ENCODE assay signal across 24 cellular contexts in genomic region chr6:3814539-3814938, GRCh38. TPM values are rescaled to one million over a fixed set of nuclear protein-coding genes. Genes with fewer than 3 reads are reported as not detected.
DNase-seq lines count a peak whose midpoint lies in the region; ATAC-seq, FAIRE-seq and TF ChIP-seq lines count a peak whose summit lies in the region.
"Had no signal": no experiment of that assay in that cellular context is flagged by ENCODE, and none has a peak within 500 bp of the region (broad histone marks: within the 10 kb centered on the region; RNA-seq: fewer than 3 reads in every experiment).

No MANE protein-coding gene starts in this region.

- no peak for TF ChIP-seq POLR2A in IMR-90 (IDR thresholded peaks at IDR 0.05; ENCODE audit: low read depth, low read length)
- no peak for TF ChIP-seq POLR2A in K562 (conservative IDR thresholded peaks at IDR 0.05)

- H3K36me3 ChIP-seq in IMR-90 (ENCODE audit: control insufficient read depth, insufficient read depth, low read length) (no peaks in the 10 kb centered on the region), K562 (ENCODE audit: control insufficient read depth, insufficient read depth, low read length) (no peaks in the 10 kb centered on the region)
- no peaks in the 10 kb centered on the region for H3K36me3 ChIP-seq in naive thymus-derived CD4-positive, alpha-beta T cell (ENCODE audit: control insufficient read depth in 2 of 3, insufficient read depth in 3 of 3, low read length in 3 of 3)
- H3K36me3 ChIP-seq: BE2C, BLaER1 had no signal

- peaks cover 0 to 3% of the 10 kb centered on the region in 2 experiments; a peak in 1 of 4 replicates for H3K79me1 ChIP-seq in IMR-90 (ENCODE audit: low read depth in 1 of 2, low read length in 2 of 2)

- WGBS in IMR-90 (ENCODE audit: extremely low coverage in 2 of 2, insufficient read length in 1 of 2), 2 experiments = 95% methylated on average over 2 of the region's 2 CpGs; no CpG with 5 or more reads in 1 of the 2 experiments
- WGBS in K562 (ENCODE audit: insufficient coverage, low coverage, missing lambda C conversion rate) = 3% methylated on average over 2 of the region's 2 CpGs

- H4K5ac ChIP-seq in IMR-90 (ENCODE audit: low read depth, low read length) = no peak overlapping the region

- BruUV-seq in IMR-90 (replicated peaks; lab: Mats Ljungman, UMichigan) (no TSS peak), K562 (replicated peaks; lab: Mats Ljungman, UMichigan) (no TSS peak)

- H3K18ac ChIP-seq in IMR-90 (ENCODE audit: low read depth, low read length) = no peak overlapping the region

- H3K27me3 Mint-ChIP-seq in endothelial cell (ENCODE audit: unreplicated experiment) (peaks cover 1% of the 10 kb centered on the region), mesothelial cell of epicardium (ENCODE audit: low read depth) (no peaks in the 10 kb centered on the region)
- peaks cover 0 to 18% (median 4%) of the 10 kb centered on the region in 5 donors for H3K27me3 Mint-ChIP-seq in naive thymus-derived CD4-positive, alpha-beta T cell
- H3K27me3 Mint-ChIP-seq: CD4-positive, alpha-beta memory T cell had no signal

- H3K4me2 ChIP-seq in IMR-90 (ENCODE audit: low read depth, low read length) (no peak overlapping the region), K562 (ENCODE audit: insufficient read depth, low read length) (no peak overlapping the region)

- H3K36me3 Mint-ChIP-seq in endothelial cell (ENCODE audit: low read depth, unreplicated experiment) (no peaks in the 10 kb centered on the region), mesothelial cell of epicardium (no peaks in the 10 kb centered on the region)
- no peaks in the 10 kb centered on the region for H3K36me3 Mint-ChIP-seq in naive thymus-derived CD4-positive, alpha-beta T cell
- H3K36me3 Mint-ChIP-seq: CD14-positive monocyte; CD4-positive, alpha-beta memory T cell; CD4-positive, CD25-positive, alpha-beta regulatory T cell; CD8-positive, alpha-beta memory T cell had no signal

- H3K4me3 Mint-ChIP-seq in endothelial cell (ENCODE audit: unreplicated experiment) (no peak overlapping the region), mesothelial cell of epicardium (no peak overlapping the region)
- no peak overlapping the region for H3K4me3 Mint-ChIP-seq in naive thymus-derived CD4-positive, alpha-beta T cell
- H3K4me3 Mint-ChIP-seq: CD4-positive, alpha-beta memory T cell; CD4-positive, CD25-positive, alpha-beta regulatory T cell; CD8-positive, alpha-beta memory T cell had no signal

- no peak overlapping the region for H2BK5ac ChIP-seq in IMR-90 (ENCODE audit: low read depth, low read length, poor library complexity, severe bottlenecking)

- in situ Hi-C loops in IMR-90 (cut with MboI; ENCODE audit: low sequenced_read_pairs) = no loop called here
- in situ Hi-C loops in K562 (cut with MboI) = no loop called here

- FAIRE-seq in K562 (lab: Jason Lieb, UNC) (no peak), HTR-8/SVneo (lab: Jason Lieb, UNC) (no peak)
- FAIRE-seq: A204.1, G401.6, GM12878, GM12892, GM18507 had no signal

- no peak overlapping the region for H2AK9ac ChIP-seq in IMR-90 (replicated peaks; ENCODE audit: low read depth, low read length, poor library complexity)

- H4K20me1 ChIP-seq in IMR-90 (ENCODE audit: insufficient read depth, low read length) = no peaks in the 10 kb centered on the region
- H4K20me1 ChIP-seq in K562 (replicated peaks; ENCODE audit: control insufficient read depth, insufficient read depth, low read length) = no peaks in the 10 kb centered on the region; the same call in 1 of the 2 replicates
- H4K20me1 ChIP-seq: BLaER1 had no signal

- no peak for DNase-seq in IMR-90
- no peak for DNase-seq in K562 (ENCODE audit: extremely low read depth in 1 of 4, low spot score in 3 of 4)
- DNase-seq in endothelial cell (ENCODE audit: low spot score) = no peak
- no peak for DNase-seq in mesothelial cell of epicardium (ENCODE audit: low spot score in 2 of 2, unreplicated experiment in 2 of 2)
- no peak for DNase-seq in HTR-8/SVneo (ENCODE audit: insufficient read length, low spot score)
- DNase-seq in iPS-NIHi7 (ENCODE audit: extremely low spot score) = no peak
- no peak for DNase-seq in naive thymus-derived CD4-positive, alpha-beta T cell
- no peak for DNase-seq in DMS 273 treated with DMSO at 0.1 percent for 48 hours (lab: John Stamatoyannopoulos, UW)
- DNase-seq: 8988T; ACHN; BE2C; C1 segment of cervical spinal cord; CD4-positive, alpha-beta memory T cell; CD4-positive, CD25-positive, alpha-beta regulatory T cell; CD8-positive, alpha-beta memory T cell; COR-L47; DMS79 treated with DMSO at 0.1 percent for 48 hours had no signal

- TF ChIP-seq CTCF in IMR-90 (conservative IDR thresholded peaks at IDR 0.05; ENCODE audit: low read depth, low read length) (no peak), K562 (IDR thresholded peaks at IDR 0.05 in 2 of 3, conservative IDR thresholded peaks at IDR 0.05 in 1 of 3; ENCODE audit: insufficient read depth in 2 of 3, low read depth in 1 of 3, low read length in 3 of 3) (no peak), endothelial cell (IDR thresholded peaks at IDR 0.05; ENCODE audit: unreplicated experiment) (no peak), mesothelial cell of epicardium (IDR thresholded peaks at IDR 0.05; ENCODE audit: unreplicated experiment) (no peak)

- TF ChIP-seq EP300 in K562 (IDR thresholded peaks at IDR 0.05; ENCODE audit: low read length) = no peak

- ATAC-seq in IMR-90 (ENCODE audit: low read depth) = no peak
- ATAC-seq in K562 = no peak
- ATAC-seq in naive thymus-derived CD4-positive, alpha-beta T cell = no peak
- ATAC-seq: GM12878 had no signal

- POLR2A ChIA-PET in IMR-90 (lab: Charles Lee; ENCODE audit: unreplicated experiment) = interaction anchor here (0.9 kb wide), 1 partner anchor 11 kb away, joined by 3 read pairs; no protein-coding TSS in a partner anchor
- POLR2A ChIA-PET in K562 (lab: Yijun Ruan, JAX) = no interaction called here
- POLR2A ChIA-PET in naive thymus-derived CD4-positive, alpha-beta T cell (lab: Charles Lee) = no interaction called here

- no peak overlapping the region for H3K23ac ChIP-seq in IMR-90 (ENCODE audit: low read depth, low read length)

- no peak overlapping the region for H3K9ac ChIP-seq in IMR-90 (ENCODE audit: low read depth, low read length)
- no peak overlapping the region for H3K9ac ChIP-seq in K562 (ENCODE audit: insufficient read depth in 1 of 2, low read depth in 2 of 2, low read length in 2 of 2)
- H3K9ac ChIP-seq: BLaER1 had no signal

- intact Hi-C loops in IMR-90 (cut with micrococcal nuclease) = no loop called here
- intact Hi-C loops in K562 (cut with micrococcal nuclease) = no loop called here
- intact Hi-C loops in naive thymus-derived CD4-positive, alpha-beta T cell (cut with micrococcal nuclease) = no loop called here

- no peak overlapping the region for H2BK15ac ChIP-seq in IMR-90 (ENCODE audit: low read depth, low read length)

- no peaks in the 10 kb centered on the region for H3K27me3 ChIP-seq in IMR-90 (ENCODE audit: control insufficient read depth, insufficient read depth, low read length)
- peaks cover 19 to 56% of the 10 kb centered on the region in 2 experiments for H3K27me3 ChIP-seq in K562 (ENCODE audit: control insufficient read depth in 2 of 2, insufficient read depth in 2 of 2, low read length in 2 of 2)
- no peaks in the 10 kb centered on the region for H3K27me3 ChIP-seq in naive thymus-derived CD4-positive, alpha-beta T cell (ENCODE audit: control insufficient read depth in 2 of 2, insufficient read depth in 2 of 2, low read length in 2 of 2)
- H3K27me3 ChIP-seq: BE2C, BLaER1 had no signal

- CTCF ChIA-PET in IMR-90 (lab: Yijun Ruan, JAX) (interaction anchor here (1.0 kb wide), 1 partner anchor 67 kb away, joined by 3 read pairs; no protein-coding TSS in a partner anchor), K562 (lab: Yijun Ruan, JAX; ENCODE audit: low intra/inter-chr PET ratio) (no interaction called here)
- CTCF ChIA-PET in naive thymus-derived CD4-positive, alpha-beta T cell (lab: Charles Lee) = no interaction called here

- no peak overlapping the region for H2AFZ ChIP-seq in IMR-90 (replicated peaks; ENCODE audit: low read length, poor library complexity)
- H2AFZ ChIP-seq in K562 (ENCODE audit: low read depth, low read length) = no peak overlapping the region

- H2BK20ac ChIP-seq in IMR-90 (ENCODE audit: low read depth, low read length) = no peak overlapping the region

- no peak overlapping the region for H4K91ac ChIP-seq in IMR-90 (ENCODE audit: insufficient read depth, low read depth, low read length)

- H3K27ac Mint-ChIP-seq in endothelial cell (ENCODE audit: unreplicated experiment) (peak overlapping the region; percentile 70), mesothelial cell of epicardium (peak overlapping the region; percentile 28)
- no peak overlapping the region for H3K27ac Mint-ChIP-seq in naive thymus-derived CD4-positive, alpha-beta T cell
- H3K27ac Mint-ChIP-seq: CD4-positive, alpha-beta memory T cell had no signal

- H3K4me1 ChIP-seq in IMR-90 (ENCODE audit: control insufficient read depth, insufficient read depth, low read length) (peaks cover 7% of the 10 kb centered on the region), K562 (replicated peaks in 1 of 2; ENCODE audit: control insufficient read depth in 2 of 2, insufficient read depth in 2 of 2, low read length in 2 of 2) (peaks cover 4 to 10% of the 10 kb centered on the region in 2 experiments; a peak in 2 of 5 replicates)
- H3K4me1 ChIP-seq in naive thymus-derived CD4-positive, alpha-beta T cell (ENCODE audit: control insufficient read depth in 2 of 2, insufficient read depth in 2 of 2, low read length in 2 of 2) = no peaks in the 10 kb centered on the region
- H3K4me1 ChIP-seq: BE2C had no signal

- H3K27ac ChIP-seq in IMR-90 (ENCODE audit: insufficient read depth, low read length) (no peak overlapping the region), K562 (ENCODE audit: extremely low read depth, low read depth, low read length) (no peak overlapping the region)
- no peak overlapping the region for H3K27ac ChIP-seq in naive thymus-derived CD4-positive, alpha-beta T cell (ENCODE audit: low read depth, low read length)
- H3K27ac ChIP-seq: BLaER1 had no signal

- H3K4ac ChIP-seq in IMR-90 (ENCODE audit: low read depth, low read length) = no peak overlapping the region

- no peaks in the 10 kb centered on the region for H3K79me2 ChIP-seq in K562 (ENCODE audit: control insufficient read depth, insufficient read depth, low read length)

- no peak for TF ChIP-seq RAD21 in IMR-90 (IDR thresholded peaks at IDR 0.05; ENCODE audit: low read length)
- no peak for TF ChIP-seq RAD21 in K562 (CRISPR knock-in tag; conservative IDR thresholded peaks at IDR 0.05 in 1 of 2, IDR thresholded peaks at IDR 0.05 in 1 of 2)

- no peak overlapping the region for H3K56ac ChIP-seq in IMR-90 (ENCODE audit: extremely low read depth, insufficient read depth, low read length)

- no peaks in the 10 kb centered on the region for H3K9me3 ChIP-seq in IMR-90 (ENCODE audit: control insufficient read depth, insufficient read depth, low read length)
- no peaks in the 10 kb centered on the region for H3K9me3 ChIP-seq in K562 (replicated peaks; ENCODE audit: control insufficient read depth, insufficient read depth, low read depth, low read length)
- no peaks in the 10 kb centered on the region for H3K9me3 ChIP-seq in naive thymus-derived CD4-positive, alpha-beta T cell (ENCODE audit: control insufficient read depth in 2 of 3, low read length in 3 of 3)
- H3K9me3 ChIP-seq: BE2C, BLaER1 had no signal

- H3K4me1 Mint-ChIP-seq in endothelial cell (ENCODE audit: unreplicated experiment) (peaks cover 34% of the 10 kb centered on the region), mesothelial cell of epicardium (peaks cover 20% of the 10 kb centered on the region)
- H3K4me1 Mint-ChIP-seq in naive thymus-derived CD4-positive, alpha-beta T cell = peaks cover 0 to 4% (median 0%) of the 10 kb centered on the region in 7 donors
- H3K4me1 Mint-ChIP-seq: CD4-positive, alpha-beta memory T cell; CD8-positive, alpha-beta memory T cell had no signal

- no peak overlapping the region for H3K4me3 ChIP-seq in IMR-90 (ENCODE audit: insufficient read depth, low read depth, low read length)
- no peak overlapping the region for H3K4me3 ChIP-seq in K562
- no peak overlapping the region for H3K4me3 ChIP-seq in naive thymus-derived CD4-positive, alpha-beta T cell (ENCODE audit: low read length)
- H3K4me3 ChIP-seq: BLaER1, GM12878 had no signal

- H3K9me1 ChIP-seq in IMR-90 (ENCODE audit: insufficient read depth, low read length) (peaks cover 17% of the 10 kb centered on the region), K562 (ENCODE audit: control insufficient read depth, insufficient read depth, low read length) (no peaks in the 10 kb centered on the region)

- no peaks in the 10 kb centered on the region for H3K9me3 Mint-ChIP-seq in endothelial cell (ENCODE audit: unreplicated experiment)
- no peaks in the 10 kb centered on the region for H3K9me3 Mint-ChIP-seq in mesothelial cell of epicardium
- peaks cover 0 to 4% (median 0%) of the 10 kb centered on the region in 11 donors for H3K9me3 Mint-ChIP-seq in naive thymus-derived CD4-positive, alpha-beta T cell
- H3K9me3 Mint-ChIP-seq: CD14-positive monocyte; CD4-positive, alpha-beta memory T cell; CD4-positive, CD25-positive, alpha-beta regulatory T cell; CD8-positive, alpha-beta memory T cell had no signal

- H2AK5ac ChIP-seq in IMR-90 (ENCODE audit: low read depth, low read length) = peak overlapping the region; percentile 53; the same call in 1 of the 2 replicates

- H2BK120ac ChIP-seq in IMR-90 (ENCODE audit: low read depth, low read length) = peak overlapping the region; percentile 19; the same call in 1 of the 2 replicates

- dilution Hi-C loops in IMR-90 (cut with HindIII; ENCODE audit: low sequenced_read_pairs, unreplicated experiment) = no loop called here

- H4K8ac ChIP-seq in IMR-90 (ENCODE audit: low read depth in 2 of 2, low read length in 2 of 2) = no peak overlapping the region

- no peak overlapping the region for H3K14ac ChIP-seq in IMR-90 (replicated peaks; ENCODE audit: low read depth, low read length)

RNA-seq across cellular contexts. Expression of gene FAM50B, which starts 34.6 kb away (rescaled TPM):
- total RNA-seq in IMR-90 (2012; rRNA removed) = 3.9 and 4.1 TPM in 2 replicates
- polyA plus RNA-seq in IMR-90 (2012; rRNA removed) = 7.4 and 8.0 TPM in 2 replicates
- polyA plus RNA-seq in IMR-90 (2012; cell fraction: cytosol; rRNA removed) = 6.4 and 11.4 TPM in 2 replicates
- 3.2 and 5.5 TPM in 2 replicates for polyA plus RNA-seq in IMR-90 (2012; cell fraction: nucleus; rRNA removed; ENCODE audit: low replicate concordance)
- total RNA-seq in K562 (2011; cell fraction: chromatin; rRNA removed; ENCODE audit: low replicate concordance) = not detected in 2 replicates
- not detected in 2 replicates for total RNA-seq in K562 (2011; cell fraction: nucleolus; rRNA removed)
- not detected in 2 replicates for total RNA-seq in K562 (2011; cell fraction: nucleoplasm; rRNA removed)
- total RNA-seq in K562 (2014; rRNA removed) = not detected in 2 replicates
- not detected in 2 replicates for total RNA-seq in K562 (2014; rRNA removed; fragmentation: Illumina TruSeq; extraction: Trizol)
- not detected in 2 replicates for total RNA-seq in K562 (2015; rRNA removed; fragmentation: Illumina TruSeq; extraction: Trizol)
- total RNA-seq in K562 (2021) = 0.09 and 0.13 TPM in 2 replicates
- 0.04 and 0.13 TPM in 2 replicates for polyA plus RNA-seq in K562 (2011; rRNA removed)
- 0.12 TPM in 1 of 2 replicates, not detected in the other for polyA plus RNA-seq in K562 (2011; cell fraction: cytosol; rRNA removed)
- polyA plus RNA-seq in K562 (2011; cell fraction: nucleus; rRNA removed) = 0.07 TPM in 1 of 2 replicates, not detected in the other
- 0.07 and 0.11 TPM in 2 replicates for polyA plus RNA-seq in K562 (2012)
- not detected in 2 replicates for polyA plus RNA-seq in K562 (2014; fragmentation: Illumina TruSeq; extraction: Trizol)
- polyA plus RNA-seq in K562 (2014; fragmentation: Nextera tagmentation; extraction: Ambion mirVana) = not detected
- 0.16 TPM in 1 of 2 replicates, not detected in the other for polyA plus RNA-seq in K562 (2014; rRNA removed)
- not detected in 2 replicates for polyA minus RNA-seq in K562 (2011; rRNA and poly(A)+ RNA removed)
- polyA minus RNA-seq in K562 (2011; cell fraction: cytosol; rRNA and poly(A)+ RNA removed) = not detected in 2 replicates
- polyA minus RNA-seq in K562 (2011; cell fraction: nucleus; rRNA and poly(A)+ RNA removed) = not detected in 2 replicates
- 3.8 TPM for total RNA-seq in endothelial cell (ENCODE audit: unreplicated experiment)
- 7.0 to 7.9 TPM (median 7.1 TPM) in 3 replicates for total RNA-seq in mesothelial cell of epicardium
- 10 to 100 TPM in 3 of 5 experiments, 1 to 10 TPM in 2; 3.4 to 14.1 (median 12.0) TPM for total RNA-seq in naive thymus-derived CD4-positive, alpha-beta T cell
- polyA plus RNA-seq in naive thymus-derived CD4-positive, alpha-beta T cell = 10 to 100 TPM in 1 of 2 donors, 1 to 10 TPM in 1; 6.4 to 22.9 TPM

Comparison
In these comparisons a context has a peak if more than half of its experiments do, and no peak if none do; other contexts are left out.
1. H3K27ac Mint-ChIP-seq: peak in endothelial cell (single experiment) and mesothelial cell of epicardium (single experiment); none in naive thymus-derived CD4-positive, alpha-beta T cell (0 of 9).